1 cellular context compared by ENCODE assay signal in genomic region chr10:11670311-11670825, GRCh38.
TF ChIP-seq lines count a peak whose summit lies in the region.

No MANE protein-coding gene starts in this region.

TF ChIP-seq in HepG2, 621 proteins besides CTCF, POLR2A, EP300 and RAD21:
- no peak for TF ChIP-seq RFXAP (CRISPR knock-in tag; IDR thresholded peaks at IDR 0.05; ENCODE audit: borderline replicate concordance)
- TF ChIP-seq ZNF737 (CRISPR knock-in tag; IDR thresholded peaks at IDR 0.05; ENCODE audit: borderline replicate concordance) = no peak
- no peak for TF ChIP-seq TBP (CRISPR knock-in tag; IDR thresholded peaks at IDR 0.05)
- TF ChIP-seq ZUFSP (CRISPR knock-in tag; IDR thresholded peaks at IDR 0.05; ENCODE audit: borderline replicate concordance) = no peak
- no peak for TF ChIP-seq ZNF550 (CRISPR knock-in tag; IDR thresholded peaks at IDR 0.05; ENCODE audit: borderline replicate concordance)
- TF ChIP-seq SMYD3 (CRISPR knock-in tag; IDR thresholded peaks at IDR 0.05) = no peak
- TF ChIP-seq SP4 (CRISPR knock-in tag; IDR thresholded peaks at IDR 0.05) = no peak
